1 cellular context compared by ENCODE assay signal in the genomic region with DNA sequence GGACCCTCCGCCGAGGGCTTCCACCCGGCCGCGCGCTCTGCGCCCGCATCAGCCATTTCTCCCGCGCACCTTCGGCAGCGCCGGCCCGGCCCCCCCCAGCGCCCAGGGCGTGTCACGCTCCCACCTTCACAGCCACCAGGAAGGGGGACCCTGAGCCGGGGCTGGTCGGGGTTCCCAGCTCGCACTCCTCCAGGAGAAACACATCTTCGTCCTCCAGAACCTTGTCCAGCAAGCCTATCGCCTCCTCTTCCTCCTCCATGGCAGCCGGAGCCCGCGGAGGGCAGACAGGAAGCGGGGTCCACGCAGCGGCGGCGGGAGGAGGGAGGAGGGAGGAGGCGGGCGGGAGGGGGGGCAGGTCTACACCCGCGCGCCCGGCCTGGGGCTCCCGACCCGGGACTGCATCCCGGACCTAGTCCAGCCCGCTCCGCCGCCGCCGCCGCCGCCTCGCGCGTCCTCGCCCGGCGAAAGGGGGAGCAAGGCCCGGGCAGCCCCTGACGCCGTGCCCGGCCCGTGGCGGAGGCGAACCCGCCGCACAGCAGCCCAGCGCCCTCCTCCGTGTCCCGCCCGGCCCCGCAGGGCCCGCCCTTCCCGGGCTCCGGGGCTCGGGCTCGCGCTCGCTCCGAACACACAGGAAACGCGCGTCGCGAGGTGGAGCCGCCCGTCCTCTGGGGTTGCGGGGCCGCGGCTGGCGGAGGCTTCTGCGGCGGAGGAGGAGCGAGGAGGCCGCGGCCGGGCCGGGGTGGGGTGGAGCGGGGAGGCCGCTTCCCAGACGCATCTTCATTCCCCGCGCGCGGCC.
TF ChIP-seq lines count a peak whose summit lies in the region.

No MANE protein-coding gene starts in this region.

TF ChIP-seq in HEK293, 187 proteins besides CTCF, POLR2A, EP300 and RAD21 (continued from another document):
- no peak for TF ChIP-seq PRDM4 (tag by site-specific recombination; IDR thresholded peaks at IDR 0.05)
- TF ChIP-seq ZXDB (tag by site-specific recombination; IDR thresholded peaks at IDR 0.05) = no peak
- TF ChIP-seq, protein P1, sequence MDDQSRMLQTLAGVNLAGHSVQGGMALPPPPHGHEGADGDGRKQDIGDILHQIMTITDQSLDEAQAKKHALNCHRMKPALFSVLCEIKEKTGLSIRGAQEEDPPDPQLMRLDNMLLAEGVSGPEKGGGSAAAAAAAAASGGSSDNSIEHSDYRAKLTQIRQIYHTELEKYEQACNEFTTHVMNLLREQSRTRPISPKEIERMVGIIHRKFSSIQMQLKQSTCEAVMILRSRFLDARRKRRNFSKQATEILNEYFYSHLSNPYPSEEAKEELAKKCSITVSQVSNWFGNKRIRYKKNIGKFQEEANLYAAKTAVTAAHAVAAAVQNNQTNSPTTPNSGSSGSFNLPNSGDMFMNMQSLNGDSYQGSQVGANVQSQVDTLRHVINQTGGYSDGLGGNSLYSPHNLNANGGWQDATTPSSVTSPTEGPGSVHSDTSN (CRISPR knock-in tag; IDR thresholded peaks at IDR 0.05) = peak; percentile 45; the same call in 1 of the 2 replicates
- 0 out of 2 replicates have a peak, but pooled peaks have one; percentile 57 for TF ChIP-seq GLIS1 (tag by site-specific recombination; IDR thresholded peaks at IDR 0.05)
- TF ChIP-seq MEIS1 (CRISPR knock-in tag; IDR thresholded peaks at IDR 0.05; ENCODE audit: borderline replicate concordance) = no peak
- TF ChIP-seq ZNF140 (tag by site-specific recombination; IDR thresholded peaks at IDR 0.05) = no peak
- TF ChIP-seq ZNF670 (tag by site-specific recombination; IDR thresholded peaks at IDR 0.05; ENCODE audit: low read depth) = no peak
- no peak for TF ChIP-seq ZNF555 (tag by site-specific recombination; conservative IDR thresholded peaks at IDR 0.05)
- no peak for TF ChIP-seq ZFP3 (tag by site-specific recombination; IDR thresholded peaks at IDR 0.05; ENCODE audit: low read depth)
- TF ChIP-seq, protein P2, sequence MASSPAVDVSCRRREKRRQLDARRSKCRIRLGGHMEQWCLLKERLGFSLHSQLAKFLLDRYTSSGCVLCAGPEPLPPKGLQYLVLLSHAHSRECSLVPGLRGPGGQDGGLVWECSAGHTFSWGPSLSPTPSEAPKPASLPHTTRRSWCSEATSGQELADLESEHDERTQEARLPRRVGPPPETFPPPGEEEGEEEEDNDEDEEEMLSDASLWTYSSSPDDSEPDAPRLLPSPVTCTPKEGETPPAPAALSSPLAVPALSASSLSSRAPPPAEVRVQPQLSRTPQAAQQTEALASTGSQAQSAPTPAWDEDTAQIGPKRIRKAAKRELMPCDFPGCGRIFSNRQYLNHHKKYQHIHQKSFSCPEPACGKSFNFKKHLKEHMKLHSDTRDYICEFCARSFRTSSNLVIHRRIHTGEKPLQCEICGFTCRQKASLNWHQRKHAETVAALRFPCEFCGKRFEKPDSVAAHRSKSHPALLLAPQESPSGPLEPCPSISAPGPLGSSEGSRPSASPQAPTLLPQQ (tag by site-specific recombination; IDR thresholded peaks at IDR 0.05) = peak; percentile 83
- TF ChIP-seq, protein P3, sequence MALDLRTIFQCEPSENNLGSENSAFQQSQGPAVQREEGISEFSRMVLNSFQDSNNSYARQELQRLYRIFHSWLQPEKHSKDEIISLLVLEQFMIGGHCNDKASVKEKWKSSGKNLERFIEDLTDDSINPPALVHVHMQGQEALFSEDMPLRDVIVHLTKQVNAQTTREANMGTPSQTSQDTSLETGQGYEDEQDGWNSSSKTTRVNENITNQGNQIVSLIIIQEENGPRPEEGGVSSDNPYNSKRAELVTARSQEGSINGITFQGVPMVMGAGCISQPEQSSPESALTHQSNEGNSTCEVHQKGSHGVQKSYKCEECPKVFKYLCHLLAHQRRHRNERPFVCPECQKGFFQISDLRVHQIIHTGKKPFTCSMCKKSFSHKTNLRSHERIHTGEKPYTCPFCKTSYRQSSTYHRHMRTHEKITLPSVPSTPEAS (tag by site-specific recombination; IDR thresholded peaks at IDR 0.05) = no peak
- TF ChIP-seq ZNF76 (tag by site-specific recombination; IDR thresholded peaks at IDR 0.05; ENCODE audit: borderline replicate concordance, low read depth) = no peak
- TF ChIP-seq ZNF2 (tag by site-specific recombination; IDR thresholded peaks at IDR 0.05) = no peak
- no peak for TF ChIP-seq ZNF792 (tag by site-specific recombination; IDR thresholded peaks at IDR 0.05)
- no peak for TF ChIP-seq ZNF423 (tag by site-specific recombination; IDR thresholded peaks at IDR 0.05)
